Comparison of ENCODE assay signal across 8 cellular contexts in the genomic region with DNA sequence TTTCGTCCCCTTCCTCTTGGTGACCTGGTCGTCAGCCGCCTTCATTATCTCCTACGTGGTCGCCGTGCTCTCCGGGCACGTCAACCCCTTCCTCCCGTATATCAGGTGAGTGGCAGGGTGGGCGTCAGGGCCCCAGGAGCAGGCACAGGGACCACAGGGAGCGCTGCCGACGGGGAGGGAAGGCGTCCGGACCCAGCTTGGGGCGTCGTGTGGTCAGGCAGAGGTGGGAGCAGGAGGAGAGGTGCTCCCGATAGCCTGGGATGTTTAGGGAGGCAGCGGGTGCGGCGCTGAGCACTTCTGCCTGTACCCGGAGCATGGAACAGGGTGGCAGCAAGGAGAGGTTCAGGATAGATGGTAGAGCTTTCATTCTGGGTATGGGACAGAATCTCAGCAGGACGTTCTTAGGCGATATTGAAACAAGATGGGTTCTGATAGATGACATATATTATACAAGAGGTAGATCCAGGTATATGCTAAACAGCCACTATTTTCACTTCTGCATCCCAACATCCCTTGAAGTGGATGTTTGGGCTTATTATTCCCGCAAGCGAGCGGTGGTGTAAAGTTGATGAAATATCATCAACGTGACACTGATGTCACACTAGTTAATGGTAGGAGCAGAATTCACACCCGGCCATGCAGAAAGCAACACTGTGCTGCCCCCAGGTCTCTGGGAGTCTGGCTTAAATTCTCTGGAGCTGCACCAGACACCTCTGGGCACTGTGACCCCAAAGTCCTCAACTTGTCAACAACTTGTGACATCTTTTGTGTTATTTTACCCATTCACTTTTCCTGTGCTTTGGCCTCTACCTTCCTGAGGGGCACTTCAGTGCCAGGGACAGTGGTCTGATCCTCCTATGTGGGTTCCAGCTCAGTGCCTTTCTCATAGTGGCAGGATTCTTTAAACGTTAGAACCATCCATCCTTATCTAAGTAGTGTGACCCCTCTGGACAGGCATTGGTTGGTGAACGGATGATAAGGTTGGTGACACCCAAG. TPM values are rescaled to one million over a fixed set of nuclear protein-coding genes. Genes with fewer than 3 reads are reported as not detected.
DNase-seq lines count a peak whose midpoint lies in the region; ATAC-seq and TF ChIP-seq lines count a peak whose summit lies in the region.

No MANE protein-coding gene starts in this region.

- H3K4me2 ChIP-seq in GM23248 (ENCODE audit: unreplicated experiment) = peak overlapping the region; percentile 91

- peaks cover 14% of the 10 kb centered on the region for H3K4me1 ChIP-seq in GM23248 (ENCODE audit: insufficient read depth)
- H3K4me1 ChIP-seq in skeletal muscle tissue (ENCODE audit: control insufficient read depth in 3 of 3, insufficient read depth in 3 of 3, low read length in 3 of 3) = peaks cover 0 to 11% (median 10%) of the 10 kb centered on the region in 3 donors

- DNase-seq in GM12865 (ENCODE audit: low read depth) (peak; percentile 53), GM23248 (peak; percentile 62), LoVo (ENCODE audit: low spot score) (peak; percentile 28)
- DNase-seq in stimulated activated CD4-positive, alpha-beta T cell treated with anti-CD3 and anti-CD28 coated beads, Interleukin-15, amount 100 ng/mL, for 24 hours = no peak

- peak overlapping the region; percentile 82 for H2AFZ ChIP-seq in GM23248

- 5 to 6% methylated on average over 30 to 31 of the region's 31 CpGs for WGBS in GM23248 (ENCODE audit: low coverage in 1 of 2, low lambda C conversion rate in 2 of 2, missing lambda C conversion rate in 2 of 2), 2 experiments
- WGBS in adipose tissue, 3 donors = 2 to 11% (median 4%) methylated on average over 29 to 31 of the region's 31 CpGs

- H3F3A ChIP-seq in GM23248 (ENCODE audit: insufficient read depth) = peaks cover 13% of the 10 kb centered on the region

- H3K27me3 ChIP-seq in GM23248 (replicated peaks; ENCODE audit: insufficient read depth) (no peaks in the 10 kb centered on the region), skeletal muscle tissue (ENCODE audit: control insufficient read depth in 3 of 3, insufficient read depth in 3 of 3, low read length in 3 of 3) (no peaks in the 10 kb centered on the region)

- peaks cover 51% of the 10 kb centered on the region for H3K79me2 ChIP-seq in GM23248 (ENCODE audit: insufficient read depth)

- H3K9ac ChIP-seq in GM23248 (peak overlapping the region; percentile 87), skeletal muscle tissue (ENCODE audit: low read depth in 1 of 3, low read length in 3 of 3) (peak overlapping the region; percentile 83 to 93 (median 89))

- in situ Hi-C loops in GM23248 (cut with MboI) = no loop called here

- H3K9me3 ChIP-seq in GM23248 (ENCODE audit: low read depth) = no peaks in the 10 kb centered on the region
- no peaks in the 10 kb centered on the region for H3K9me3 ChIP-seq in skeletal muscle tissue (ENCODE audit: control insufficient read depth in 3 of 3, low read length in 3 of 3)

- no peak for TF ChIP-seq CTCF in GM12865 (IDR thresholded peaks at IDR 0.05; ENCODE audit: insufficient read depth, low read depth, low read length, missing control alignments)

- H3K4me3 ChIP-seq in GM12865 (ENCODE audit: low read depth, low read length) (peak overlapping the region; percentile 78), GM23248 (peak overlapping the region; percentile 83), iPS-11a (ENCODE audit: low read depth, low read length) (peak overlapping the region; percentile 78), skeletal muscle tissue (ENCODE audit: low read length in 3 of 3) (peak overlapping the region; percentile 78 to 95 (median 95))

- H4K20me1 ChIP-seq in GM23248 (ENCODE audit: insufficient read depth) = no peaks in the 10 kb centered on the region

- no peak for ATAC-seq in GM19467 (IDR thresholded peaks at IDR 0.05; ENCODE audit: unreplicated experiment)

- 0 out of 2 replicates have a peak, but pooled peaks cover 13% of the 10 kb centered on the region for H3K36me3 ChIP-seq in GM23248 (ENCODE audit: low read depth)
- H3K36me3 ChIP-seq in skeletal muscle tissue (ENCODE audit: control insufficient read depth in 3 of 3, insufficient read depth in 3 of 3, low read length in 3 of 3) = peaks cover 0 to 2% (median 0%) of the 10 kb centered on the region in 3 donors

- H3K9me2 ChIP-seq in GM23248 (ENCODE audit: insufficient read depth) = no peaks in the 10 kb centered on the region

- H3K27ac ChIP-seq in GM23248 (peak overlapping the region; percentile 86), adipose tissue (ENCODE audit: low read depth, low read length) (peak overlapping the region; percentile 99), skeletal muscle tissue (ENCODE audit: low read depth, low read length) (peak overlapping the region; percentile 93)

RNA-seq across cellular contexts. Expression of gene DRAM1, which starts 0.7 kb away (rescaled TPM):
- total RNA-seq in GM23248 (2014; rRNA removed; shearing (Covaris generic)) = 86.8 and 111 TPM in 2 replicates
- 99.2 and 105 TPM in 2 replicates for polyA plus RNA-seq in GM23248 (2016; fragmentation: Nextera tagmentation; extraction: Ambion mirVana)
- polyA plus RNA-seq in adipose tissue = 10 to 100 TPM in 2 of 3 donors, 1 to 10 TPM in 1; 3.9 to 30.8 (median 13.1) TPM
- total RNA-seq in skeletal muscle tissue = 3.7 TPM

RNA-seq across cellular contexts. Expression of gene GNPTAB, which starts 47.4 kb away (rescaled TPM):
- 23.3 and 26.6 TPM in 2 replicates for total RNA-seq in GM23248 (2014; rRNA removed; shearing (Covaris generic))
- polyA plus RNA-seq in GM23248 (2016; fragmentation: Nextera tagmentation; extraction: Ambion mirVana) (20.6 and 21.9 TPM in 2 replicates), adipose tissue (10 to 100 TPM in 1 of 3 donors, 1 to 10 TPM in 2; 5.8 to 15.3 (median 9.2) TPM)
- total RNA-seq in skeletal muscle tissue = 10.4 TPM

Comparison
In these comparisons a context has a peak if more than half of its experiments do, and no peak if none do; other contexts are left out.
1. RNA of gene DRAM1, which starts 0.7 kb away (total RNA-seq): 86.8 to 111 TPM in GM23248; 3.7 TPM in skeletal muscle tissue (single experiment); every median in the first group is over 10 times any median in the second.
2. Peak in every context shown above with its lines, with median percentiles within 50 percentile points of each other: H3K4me3 ChIP-seq and H3K27ac ChIP-seq.